In the genomic region with DNA sequence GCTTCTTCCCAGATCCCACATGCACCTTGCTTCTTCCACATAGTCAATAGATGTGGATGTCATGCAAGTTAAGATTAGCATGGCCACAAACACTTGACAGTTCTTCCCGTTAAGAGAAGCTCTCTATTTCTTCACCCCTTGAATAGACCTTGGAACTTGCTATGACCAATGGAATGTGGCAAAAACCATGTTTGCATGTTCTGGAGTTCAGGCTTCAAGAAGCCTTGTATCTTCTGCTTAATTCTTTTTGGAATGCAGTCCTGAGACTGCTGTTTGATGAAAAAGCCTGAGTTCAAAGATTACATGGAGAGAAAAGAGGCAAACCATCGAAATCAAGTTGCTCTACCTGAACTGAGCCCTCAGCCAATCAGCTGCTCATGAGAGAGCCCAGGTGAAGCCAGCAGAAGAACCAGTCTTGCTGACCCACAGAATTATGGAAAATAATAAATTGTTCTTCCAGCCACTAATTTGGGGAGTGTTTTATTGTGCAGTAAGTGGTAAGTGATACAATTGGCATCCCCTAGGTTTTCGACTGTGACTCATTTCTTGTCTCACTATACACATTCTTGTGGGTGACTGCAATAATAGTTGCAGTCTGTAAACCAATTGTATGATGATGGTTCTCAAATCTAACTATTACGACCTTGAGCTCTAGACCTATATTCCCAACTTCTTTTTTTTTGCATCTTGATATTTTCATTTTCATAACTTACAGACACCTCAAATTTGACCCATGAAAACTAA, we compare ENCODE assay signal across 19 cellular contexts. TPM values are rescaled to one million over a fixed set of nuclear protein-coding genes. Genes with fewer than 3 reads are reported as not detected.
DNase-seq lines count a peak whose midpoint lies in the region; ATAC-seq, FAIRE-seq and TF ChIP-seq lines count a peak whose summit lies in the region.
"Had no signal": no experiment of that assay in that cellular context is flagged by ENCODE, and none has a peak within 500 bp of the region (broad histone marks: within the 10 kb centered on the region; RNA-seq: fewer than 3 reads in every experiment).

No MANE protein-coding gene starts in this region.

- peak; percentile 91 for FAIRE-seq in H54 (lab: Jason Lieb, UNC)

- intact Hi-C loops in activated CD4-positive, alpha-beta memory T cell treated with anti-CD3 and anti-CD28 coated beads for 36 hours (cut with micrococcal nuclease), result no loop called here

- POLR2A ChIA-PET in activated CD4-positive, alpha-beta memory T cell treated with anti-CD3 and anti-CD28 coated beads for 36 hours (lab: Charles Lee), result no interaction called here

- peak; percentile 36 for DNase-seq in H54 (ENCODE audit: insufficient read length, low spot score)
- peak; percentile 50 for DNase-seq in fibroblast of gingiva (ENCODE audit: low read depth)
- peak; percentile 33 for DNase-seq in stromal cell of bone marrow (ENCODE audit: low read depth)
- no peak for DNase-seq in activated CD4-positive, CD25-positive, alpha-beta regulatory T cell treated with anti-CD3 and anti-CD28 coated beads, Interleukin-2, amount 50 U/mL, for 72 hours
- DNase-seq in RPMI8226, result no peak
- no peak for DNase-seq in activated CD4-positive, alpha-beta memory T cell treated with anti-CD3 and anti-CD28 coated beads for 36 hours
- DNase-seq: activated CD4-positive, CD25-positive, alpha-beta regulatory T cell; activated effector memory CD4-positive, alpha-beta T cell treated with Interleukin-2 at 50 U/mL for 16 hours; body of pancreas; C1 segment of cervical spinal cord; effector CD8-positive, alpha-beta T cell; head of caudate nucleus; NCI-H2081; NCI-H526 treated with DMSO at 0.1 percent for 48 hours; occipital lobe; sigmoid colon had no signal

- no peak overlapping the region for H3K4me3 Mint-ChIP-seq in activated CD4-positive, alpha-beta memory T cell treated with anti-CD3 and anti-CD28 coated beads for 36 hours

- no peaks in the 10 kb centered on the region for H3K27me3 Mint-ChIP-seq in activated CD4-positive, alpha-beta memory T cell treated with anti-CD3 and anti-CD28 coated beads for 36 hours

- H3K36me3 Mint-ChIP-seq in activated CD4-positive, alpha-beta memory T cell treated with anti-CD3 and anti-CD28 coated beads for 36 hours, result no peaks in the 10 kb centered on the region

- H3K4me1 Mint-ChIP-seq in activated CD4-positive, alpha-beta memory T cell treated with anti-CD3 and anti-CD28 coated beads for 36 hours (ENCODE audit: low read depth), result no peaks in the 10 kb centered on the region

- CTCF ChIA-PET in activated CD4-positive, alpha-beta memory T cell treated with anti-CD3 and anti-CD28 coated beads for 36 hours (lab: Charles Lee), result no interaction called here

- peaks cover 6% of the 10 kb centered on the region for H3K9me3 Mint-ChIP-seq in activated CD4-positive, alpha-beta memory T cell treated with anti-CD3 and anti-CD28 coated beads for 36 hours

- no peak overlapping the region for H3K27ac Mint-ChIP-seq in activated CD4-positive, alpha-beta memory T cell treated with anti-CD3 and anti-CD28 coated beads for 36 hours

- ATAC-seq in SK-N-SH treated with all-trans-retinoic acid at 6 μM for 48 hours, result peak; percentile 69
- ATAC-seq: body of pancreas had no signal

- no peak for TF ChIP-seq POLR2A in H54 (IDR thresholded peaks at IDR 0.05; ENCODE audit: low read depth, low read length)

TF ChIP-seq in SK-N-SH treated with all-trans-retinoic acid at 6 μM for 48 hours, 23 proteins besides CTCF, POLR2A, EP300 and RAD21:
- TF ChIP-seq PPARA (CRISPR knock-in tag; IDR thresholded peaks at IDR 0.05; ENCODE audit: borderline replicate concordance) (no peak), ZNF8 (CRISPR knock-in tag; IDR thresholded peaks at IDR 0.05) (no peak), POU6F1 (CRISPR knock-in tag; IDR thresholded peaks at IDR 0.05; ENCODE audit: borderline replicate concordance, low read depth) (no peak), OSR1 (CRISPR knock-in tag; IDR thresholded peaks at IDR 0.05) (no peak), CSRNP3 (CRISPR knock-in tag; IDR thresholded peaks at IDR 0.05) (no peak), ESRRG (CRISPR knock-in tag; IDR thresholded peaks at IDR 0.05) (no peak), GLIS3 (CRISPR knock-in tag; IDR thresholded peaks at IDR 0.05) (no peak)
- TF ChIP-seq, protein P1, sequence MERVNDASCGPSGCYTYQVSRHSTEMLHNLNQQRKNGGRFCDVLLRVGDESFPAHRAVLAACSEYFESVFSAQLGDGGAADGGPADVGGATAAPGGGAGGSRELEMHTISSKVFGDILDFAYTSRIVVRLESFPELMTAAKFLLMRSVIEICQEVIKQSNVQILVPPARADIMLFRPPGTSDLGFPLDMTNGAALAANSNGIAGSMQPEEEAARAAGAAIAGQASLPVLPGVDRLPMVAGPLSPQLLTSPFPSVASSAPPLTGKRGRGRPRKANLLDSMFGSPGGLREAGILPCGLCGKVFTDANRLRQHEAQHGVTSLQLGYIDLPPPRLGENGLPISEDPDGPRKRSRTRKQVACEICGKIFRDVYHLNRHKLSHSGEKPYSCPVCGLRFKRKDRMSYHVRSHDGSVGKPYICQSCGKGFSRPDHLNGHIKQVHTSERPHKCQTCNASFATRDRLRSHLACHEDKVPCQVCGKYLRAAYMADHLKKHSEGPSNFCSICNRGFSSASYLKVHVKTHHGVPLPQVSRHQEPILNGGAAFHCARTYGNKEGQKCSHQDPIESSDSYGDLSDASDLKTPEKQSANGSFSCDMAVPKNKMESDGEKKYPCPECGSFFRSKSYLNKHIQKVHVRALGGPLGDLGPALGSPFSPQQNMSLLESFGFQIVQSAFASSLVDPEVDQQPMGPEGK (CRISPR knock-in tag; IDR thresholded peaks at IDR 0.05; ENCODE audit: borderline replicate concordance), result no peak

RNA-seq across cellular contexts. Expression of gene RASSF9, which starts 12.6 kb away (rescaled TPM):
- total RNA-seq in activated CD4-positive, alpha-beta memory T cell treated with anti-CD3 and anti-CD28 coated beads for 36 hours, result not detected
- total RNA-seq: mononuclear cell had no signal

RNA-seq across cellular contexts. Expression of gene NTS, which starts 50.5 kb away (rescaled TPM):
- not detected for total RNA-seq in activated CD4-positive, alpha-beta memory T cell treated with anti-CD3 and anti-CD28 coated beads for 36 hours
- total RNA-seq: mononuclear cell, sigmoid colon, ureter had no signal

Comparison
In these comparisons a context has a peak if more than half of its experiments do, and no peak if none do; other contexts are left out.
1. DNase-seq: peak in H54 (single experiment), fibroblast of gingiva (single experiment) and stromal cell of bone marrow (single experiment); none in activated CD4-positive, CD25-positive, alpha-beta regulatory T cell treated with anti-CD3 and anti-CD28 coated beads, Interleukin-2, amount 50 U/mL, for 72 hours (single experiment), RPMI8226 (single experiment) and activated CD4-positive, alpha-beta memory T cell treated with anti-CD3 and anti-CD28 coated beads for 36 hours (single experiment).